In the genomic region with DNA sequence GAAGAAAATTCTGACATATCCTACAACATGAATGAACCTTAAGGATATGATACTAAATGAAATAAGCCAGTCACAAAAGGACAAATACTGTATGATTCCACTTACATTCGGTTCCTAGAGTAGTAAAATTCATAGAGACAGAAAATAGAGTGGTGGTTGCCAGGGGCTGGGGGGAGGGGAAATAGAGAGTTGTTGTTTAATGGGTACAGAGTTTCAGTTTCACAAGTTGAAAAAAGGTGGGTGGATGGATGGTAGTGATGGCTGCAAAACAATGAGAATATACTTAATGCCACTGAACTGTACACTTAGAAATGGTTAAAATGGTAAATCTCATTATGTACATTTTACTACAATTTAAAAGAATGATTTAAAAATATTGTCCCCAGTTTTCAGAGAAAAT, we compare ENCODE assay signal across 17 cellular contexts. TPM values are rescaled to one million over a fixed set of nuclear protein-coding genes. Genes with fewer than 3 reads are reported as not detected.
DNase-seq lines count a peak whose midpoint lies in the region; ATAC-seq, FAIRE-seq and TF ChIP-seq lines count a peak whose summit lies in the region.
"Had no signal": no experiment of that assay in that cellular context is flagged by ENCODE, and none has a peak within 500 bp of the region (broad histone marks: within the 10 kb centered on the region; RNA-seq: fewer than 3 reads in every experiment).

No MANE protein-coding gene starts in this region.

- DNase-seq in activated CD8-positive, alpha-beta memory T cell treated with anti-CD3 and anti-CD28 coated beads, Interleukin-2, amount 10 ng/mL, durations not matched to agents 7 days and 5 days = no peak
- no peak for DNase-seq in activated CD8-positive, alpha-beta memory T cell treated with anti-CD3 and anti-CD28 coated beads, Interleukin-2, amount 50 U/mL, for 48 hours
- peak in 7 of 34 experiments; percentile 6 to 24 (median 10) for DNase-seq in T-cell
- DNase-seq in activated naive CD8-positive, alpha-beta T cell treated with anti-CD3 and anti-CD28 coated beads, Interleukin-2, amount 10 ng/mL, durations not matched to agents 7 days and 5 days = no peak
- DNase-seq in stimulated activated naive CD4-positive, alpha-beta T cell treated with Interleukin-2 at 50 U/mL for 16 hours (lab: John Stamatoyannopoulos, UW) = peak; percentile 5
- no peak for DNase-seq in cortex of kidney (lab: John Stamatoyannopoulos, UW)
- DNase-seq in mucosa of gallbladder (ENCODE audit: low spot score) = no peak
- DNase-seq in H54 (ENCODE audit: insufficient read length, low spot score) = no peak
- DNase-seq: body of pancreas, dermis blood vessel endothelial cell, H9, NCI-H2081 treated with DMSO at 0.1 percent for 48 hours, NCI-H748 treated with DMSO at 0.1 percent for 48 hours, retina had no signal

- H3K27ac Mint-ChIP-seq in activated CD8-positive, alpha-beta memory T cell treated with anti-CD3 and anti-CD28 coated beads, Interleukin-2, amount 10 ng/mL, durations not matched to agents 7 days and 5 days = peak overlapping the region; percentile 0
- H3K27ac Mint-ChIP-seq in T-cell = peak overlapping the region; percentile 11 to 36
- H3K27ac Mint-ChIP-seq in activated naive CD8-positive, alpha-beta T cell treated with anti-CD3 and anti-CD28 coated beads, Interleukin-2, amount 10 ng/mL, durations not matched to agents 7 days and 5 days = peak overlapping the region; percentile 47
- H3K27ac Mint-ChIP-seq: neural progenitor cell had no signal

- ATAC-seq in activated CD8-positive, alpha-beta memory T cell treated with anti-CD3 and anti-CD28 coated beads, Interleukin-2, amount 10 ng/mL, durations not matched to agents 7 days and 5 days = no peak
- peak in 3 of 4 experiments; percentile 45 to 68 (median 55) for ATAC-seq in T-cell (replicated peaks in 1 of 4)
- ATAC-seq in activated naive CD8-positive, alpha-beta T cell treated with anti-CD3 and anti-CD28 coated beads, Interleukin-2, amount 10 ng/mL, durations not matched to agents 7 days and 5 days (ENCODE audit: low read depth) = peak; percentile 52
- ATAC-seq: HepG2, Panc1 had no signal

- H3K36me3 Mint-ChIP-seq in activated CD8-positive, alpha-beta memory T cell treated with anti-CD3 and anti-CD28 coated beads, Interleukin-2, amount 10 ng/mL, durations not matched to agents 7 days and 5 days = peaks cover 27% of the 10 kb centered on the region
- peaks cover 51% of the 10 kb centered on the region for H3K36me3 Mint-ChIP-seq in T-cell
- H3K36me3 Mint-ChIP-seq in activated naive CD8-positive, alpha-beta T cell treated with anti-CD3 and anti-CD28 coated beads, Interleukin-2, amount 10 ng/mL, durations not matched to agents 7 days and 5 days = peaks cover 35% of the 10 kb centered on the region

- H3K9me3 Mint-ChIP-seq in activated CD8-positive, alpha-beta memory T cell treated with anti-CD3 and anti-CD28 coated beads, Interleukin-2, amount 10 ng/mL, durations not matched to agents 7 days and 5 days (ENCODE audit: low read depth) = no peaks in the 10 kb centered on the region
- H3K9me3 Mint-ChIP-seq in T-cell = no peaks in the 10 kb centered on the region
- no peaks in the 10 kb centered on the region for H3K9me3 Mint-ChIP-seq in activated naive CD8-positive, alpha-beta T cell treated with anti-CD3 and anti-CD28 coated beads, Interleukin-2, amount 10 ng/mL, durations not matched to agents 7 days and 5 days
- H3K9me3 Mint-ChIP-seq: H9, neural progenitor cell had no signal

- no peak overlapping the region for H3K4me3 Mint-ChIP-seq in activated CD8-positive, alpha-beta memory T cell treated with anti-CD3 and anti-CD28 coated beads, Interleukin-2, amount 10 ng/mL, durations not matched to agents 7 days and 5 days
- no peak overlapping the region for H3K4me3 Mint-ChIP-seq in T-cell
- peak overlapping the region; percentile 11 for H3K4me3 Mint-ChIP-seq in activated naive CD8-positive, alpha-beta T cell treated with anti-CD3 and anti-CD28 coated beads, Interleukin-2, amount 10 ng/mL, durations not matched to agents 7 days and 5 days
- H3K4me3 Mint-ChIP-seq: H9, neural progenitor cell had no signal

- FAIRE-seq in H54 (lab: Jason Lieb, UNC) = no peak
- FAIRE-seq: HepG2 had no signal

- peaks cover 16% of the 10 kb centered on the region for H3K4me1 Mint-ChIP-seq in activated CD8-positive, alpha-beta memory T cell treated with anti-CD3 and anti-CD28 coated beads, Interleukin-2, amount 10 ng/mL, durations not matched to agents 7 days and 5 days
- peaks cover 21 to 34% (median 32%) of the 10 kb centered on the region in 3 donors for H3K4me1 Mint-ChIP-seq in T-cell
- H3K4me1 Mint-ChIP-seq in activated naive CD8-positive, alpha-beta T cell treated with anti-CD3 and anti-CD28 coated beads, Interleukin-2, amount 10 ng/mL, durations not matched to agents 7 days and 5 days = peaks cover 18% of the 10 kb centered on the region

- H3K27me3 Mint-ChIP-seq in activated CD8-positive, alpha-beta memory T cell treated with anti-CD3 and anti-CD28 coated beads, Interleukin-2, amount 10 ng/mL, durations not matched to agents 7 days and 5 days = no peaks in the 10 kb centered on the region
- H3K27me3 Mint-ChIP-seq in T-cell = no peaks in the 10 kb centered on the region
- H3K27me3 Mint-ChIP-seq in activated naive CD8-positive, alpha-beta T cell treated with anti-CD3 and anti-CD28 coated beads, Interleukin-2, amount 10 ng/mL, durations not matched to agents 7 days and 5 days = no peaks in the 10 kb centered on the region

- POLR2A ChIA-PET in T-cell (lab: Charles Lee) = no interaction called here
- POLR2A ChIA-PET in activated naive CD8-positive, alpha-beta T cell treated with anti-CD3 and anti-CD28 coated beads, Interleukin-2, amount 10 ng/mL, durations not matched to agents 7 days and 5 days (lab: Charles Lee) = interaction anchor here (0.7 to 1.2 kb wide), 2 partner anchors 9 to 56 kb away, joined by 3 to 6 read pairs; no protein-coding TSS in a partner anchor

- TF ChIP-seq POLR2A in H54 (IDR thresholded peaks at IDR 0.05; ENCODE audit: low read depth, low read length) = no peak

- CTCF ChIA-PET in activated CD8-positive, alpha-beta memory T cell treated with anti-CD3 and anti-CD28 coated beads, Interleukin-2, amount 10 ng/mL, durations not matched to agents 7 days and 5 days (lab: Charles Lee) = interaction anchor here (1.2 to 1.3 kb wide), 2 partner anchors 53 to 75 kb away, joined by 3 read pairs; a partner anchor contains a TSS
- CTCF ChIA-PET in T-cell (lab: Charles Lee) = no interaction called here

RNA-seq across cellular contexts. Expression of a gene that starts 53.3 kb away (rescaled TPM):
- total RNA-seq in activated CD8-positive, alpha-beta memory T cell treated with anti-CD3 and anti-CD28 coated beads, Interleukin-2, amount 10 ng/mL, durations not matched to agents 7 days and 5 days = 10 to 100 TPM; 28.5 to 40.9 TPM
- 10 to 100 TPM; 20.6 to 31.9 (median 22.5) TPM for total RNA-seq in T-cell
- 10 to 100 TPM; 32.9 to 33.0 TPM for total RNA-seq in activated naive CD8-positive, alpha-beta T cell treated with anti-CD3 and anti-CD28 coated beads, Interleukin-2, amount 10 ng/mL, durations not matched to agents 7 days and 5 days
- 37.6 TPM for total RNA-seq in mucosa of gallbladder
